Comparison of ENCODE assay signal across 1 cellular context in genomic region chr20:32681175-32682084, GRCh38.
TF ChIP-seq lines count a peak whose summit lies in the region.

No MANE protein-coding gene starts in this region.

TF ChIP-seq in HepG2, 621 proteins besides CTCF, POLR2A, EP300 and RAD21 (continued from another document and continues in another):
- TF ChIP-seq, protein P1, sequence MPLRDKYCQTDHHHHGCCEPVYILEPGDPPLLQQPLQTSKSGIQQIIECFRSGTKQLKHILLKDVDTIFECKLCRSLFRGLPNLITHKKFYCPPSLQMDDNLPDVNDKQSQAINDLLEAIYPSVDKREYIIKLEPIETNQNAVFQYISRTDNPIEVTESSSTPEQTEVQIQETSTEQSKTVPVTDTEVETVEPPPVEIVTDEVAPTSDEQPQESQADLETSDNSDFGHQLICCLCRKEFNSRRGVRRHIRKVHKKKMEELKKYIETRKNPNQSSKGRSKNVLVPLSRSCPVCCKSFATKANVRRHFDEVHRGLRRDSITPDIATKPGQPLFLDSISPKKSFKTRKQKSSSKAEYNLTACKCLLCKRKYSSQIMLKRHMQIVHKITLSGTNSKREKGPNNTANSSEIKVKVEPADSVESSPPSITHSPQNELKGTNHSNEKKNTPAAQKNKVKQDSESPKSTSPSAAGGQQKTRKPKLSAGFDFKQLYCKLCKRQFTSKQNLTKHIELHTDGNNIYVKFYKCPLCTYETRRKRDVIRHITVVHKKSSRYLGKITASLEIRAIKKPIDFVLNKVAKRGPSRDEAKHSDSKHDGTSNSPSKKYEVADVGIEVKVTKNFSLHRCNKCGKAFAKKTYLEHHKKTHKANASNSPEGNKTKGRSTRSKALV (CRISPR knock-in tag; IDR thresholded peaks at IDR 0.05), result no peak
- TF ChIP-seq ZNF382 (CRISPR knock-in tag; IDR thresholded peaks at IDR 0.05; ENCODE audit: borderline replicate concordance) (no peak), REL (CRISPR knock-in tag; conservative IDR thresholded peaks at IDR 0.05) (no peak), NCOR1 (IDR thresholded peaks at IDR 0.05; ENCODE audit: borderline replicate concordance, low read length) (no peak), MZF1 (CRISPR knock-in tag; IDR thresholded peaks at IDR 0.05; ENCODE audit: borderline replicate concordance) (no peak), CHCHD3 (CRISPR knock-in tag; IDR thresholded peaks at IDR 0.05) (0 out of 2 replicates have a peak, but pooled peaks have one; percentile 28), ZNF792 (CRISPR knock-in tag; IDR thresholded peaks at IDR 0.05) (peak; percentile 41; the same call in 1 of the 2 replicates), ZFP36L2 (CRISPR knock-in tag; IDR thresholded peaks at IDR 0.05) (no peak), ELF1 (CRISPR knock-in tag; IDR thresholded peaks at IDR 0.05) (no peak; the same call in 1 of the 2 replicates), ZNF687 (CRISPR knock-in tag; IDR thresholded peaks at IDR 0.05) (peak; percentile 93), ZNF383 (CRISPR knock-in tag; IDR thresholded peaks at IDR 0.05; ENCODE audit: borderline replicate concordance) (no peak), ZNF674 (CRISPR knock-in tag; IDR thresholded peaks at IDR 0.05; ENCODE audit: low read depth) (no peak), HDAC6 (IDR thresholded peaks at IDR 0.05; ENCODE audit: low read depth, low read length) (no peak), ZNF296 (CRISPR knock-in tag; conservative IDR thresholded peaks at IDR 0.05) (no peak), ZNF30 (CRISPR knock-in tag; IDR thresholded peaks at IDR 0.05) (no peak), LBX2 (CRISPR knock-in tag; IDR thresholded peaks at IDR 0.05; ENCODE audit: borderline replicate concordance) (no peak; the same call in 1 of the 2 replicates), ZNF549 (CRISPR knock-in tag; IDR thresholded peaks at IDR 0.05) (no peak), FOSL2 (CRISPR knock-in tag; IDR thresholded peaks at IDR 0.05) (peak; percentile 67), ZNF761 (CRISPR knock-in tag; conservative IDR thresholded peaks at IDR 0.05) (no peak), PLSCR1 (CRISPR knock-in tag; IDR thresholded peaks at IDR 0.05; ENCODE audit: borderline replicate concordance) (no peak), ZMYM4 (CRISPR knock-in tag; IDR thresholded peaks at IDR 0.05) (no peak), ZNF180 (CRISPR knock-in tag; IDR thresholded peaks at IDR 0.05; ENCODE audit: borderline replicate concordance, low read depth) (no peak), ZNF263 (CRISPR knock-in tag; IDR thresholded peaks at IDR 0.05) (peak; percentile 55; the same call in 1 of the 2 replicates), ZFP82 (CRISPR knock-in tag; IDR thresholded peaks at IDR 0.05; ENCODE audit: borderline replicate concordance) (no peak), ZNF629 (CRISPR knock-in tag; conservative IDR thresholded peaks at IDR 0.05) (no peak), HOXA5 (CRISPR knock-in tag; IDR thresholded peaks at IDR 0.05) (peak; percentile 84), ZBTB38 (CRISPR knock-in tag; IDR thresholded peaks at IDR 0.05) (peak; percentile 50), ZNF660 (CRISPR knock-in tag; IDR thresholded peaks at IDR 0.05; ENCODE audit: borderline replicate concordance, low read depth) (no peak), CBX1 (IDR thresholded peaks at IDR 0.05; ENCODE audit: low read depth) (no peak), NR2F2 (IDR thresholded peaks at IDR 0.05; ENCODE audit: borderline replicate concordance, low read depth) (no peak; the same call in 1 of the 2 replicates), HNF1B (CRISPR knock-in tag; IDR thresholded peaks at IDR 0.05) (0 out of 2 replicates have a peak, but pooled peaks have one; percentile 36), RELA (CRISPR knock-in tag; IDR thresholded peaks at IDR 0.05) (0 out of 2 replicates have a peak, but pooled peaks have one; percentile 52), RFX5 (IDR thresholded peaks at IDR 0.05; ENCODE audit: low read depth, low read length) (no peak), FOXC1 (CRISPR knock-in tag; IDR thresholded peaks at IDR 0.05; ENCODE audit: borderline replicate concordance) (no peak), ZNF253 (CRISPR knock-in tag; IDR thresholded peaks at IDR 0.05; ENCODE audit: borderline replicate concordance) (no peak), MIER2 (CRISPR knock-in tag; IDR thresholded peaks at IDR 0.05) (no peak), RFXANK (CRISPR knock-in tag; IDR thresholded peaks at IDR 0.05) (no peak), ZNF207 (IDR thresholded peaks at IDR 0.05; ENCODE audit: borderline replicate concordance) (no peak), RBM22 (optimal IDR thresholded peaks at IDR 0.05; ENCODE audit: low read length) (no peak), ZNF580 (CRISPR knock-in tag; IDR thresholded peaks at IDR 0.05; ENCODE audit: borderline replicate concordance, low read depth) (no peak), ZSCAN22 (CRISPR knock-in tag; IDR thresholded peaks at IDR 0.05) (no peak), ZNF343 (CRISPR knock-in tag; IDR thresholded peaks at IDR 0.05) (no peak; the same call in 1 of the 2 replicates), TOE1 (CRISPR knock-in tag; IDR thresholded peaks at IDR 0.05) (no peak), DNMT1 (CRISPR knock-in tag; IDR thresholded peaks at IDR 0.05) (no peak), TAF15 (IDR thresholded peaks at IDR 0.05; ENCODE audit: low read depth, low read length, poor library complexity, severe bottlenecking) (no peak)
- TF ChIP-seq, protein P2, sequence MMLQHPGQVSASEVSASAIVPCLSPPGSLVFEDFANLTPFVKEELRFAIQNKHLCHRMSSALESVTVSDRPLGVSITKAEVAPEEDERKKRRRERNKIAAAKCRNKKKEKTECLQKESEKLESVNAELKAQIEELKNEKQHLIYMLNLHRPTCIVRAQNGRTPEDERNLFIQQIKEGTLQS (CRISPR knock-in tag; IDR thresholded peaks at IDR 0.05), result no peak
- TF ChIP-seq, protein P3, sequence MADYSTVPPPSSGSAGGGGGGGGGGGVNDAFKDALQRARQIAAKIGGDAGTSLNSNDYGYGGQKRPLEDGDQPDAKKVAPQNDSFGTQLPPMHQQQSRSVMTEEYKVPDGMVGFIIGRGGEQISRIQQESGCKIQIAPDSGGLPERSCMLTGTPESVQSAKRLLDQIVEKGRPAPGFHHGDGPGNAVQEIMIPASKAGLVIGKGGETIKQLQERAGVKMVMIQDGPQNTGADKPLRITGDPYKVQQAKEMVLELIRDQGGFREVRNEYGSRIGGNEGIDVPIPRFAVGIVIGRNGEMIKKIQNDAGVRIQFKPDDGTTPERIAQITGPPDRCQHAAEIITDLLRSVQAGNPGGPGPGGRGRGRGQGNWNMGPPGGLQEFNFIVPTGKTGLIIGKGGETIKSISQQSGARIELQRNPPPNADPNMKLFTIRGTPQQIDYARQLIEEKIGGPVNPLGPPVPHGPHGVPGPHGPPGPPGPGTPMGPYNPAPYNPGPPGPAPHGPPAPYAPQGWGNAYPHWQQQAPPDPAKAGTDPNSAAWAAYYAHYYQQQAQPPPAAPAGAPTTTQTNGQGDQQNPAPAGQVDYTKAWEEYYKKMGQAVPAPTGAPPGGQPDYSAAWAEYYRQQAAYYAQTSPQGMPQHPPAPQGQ (CRISPR knock-in tag; IDR thresholded peaks at IDR 0.05; ENCODE audit: borderline replicate concordance), result no peak
- TF ChIP-seq, protein P4, sequence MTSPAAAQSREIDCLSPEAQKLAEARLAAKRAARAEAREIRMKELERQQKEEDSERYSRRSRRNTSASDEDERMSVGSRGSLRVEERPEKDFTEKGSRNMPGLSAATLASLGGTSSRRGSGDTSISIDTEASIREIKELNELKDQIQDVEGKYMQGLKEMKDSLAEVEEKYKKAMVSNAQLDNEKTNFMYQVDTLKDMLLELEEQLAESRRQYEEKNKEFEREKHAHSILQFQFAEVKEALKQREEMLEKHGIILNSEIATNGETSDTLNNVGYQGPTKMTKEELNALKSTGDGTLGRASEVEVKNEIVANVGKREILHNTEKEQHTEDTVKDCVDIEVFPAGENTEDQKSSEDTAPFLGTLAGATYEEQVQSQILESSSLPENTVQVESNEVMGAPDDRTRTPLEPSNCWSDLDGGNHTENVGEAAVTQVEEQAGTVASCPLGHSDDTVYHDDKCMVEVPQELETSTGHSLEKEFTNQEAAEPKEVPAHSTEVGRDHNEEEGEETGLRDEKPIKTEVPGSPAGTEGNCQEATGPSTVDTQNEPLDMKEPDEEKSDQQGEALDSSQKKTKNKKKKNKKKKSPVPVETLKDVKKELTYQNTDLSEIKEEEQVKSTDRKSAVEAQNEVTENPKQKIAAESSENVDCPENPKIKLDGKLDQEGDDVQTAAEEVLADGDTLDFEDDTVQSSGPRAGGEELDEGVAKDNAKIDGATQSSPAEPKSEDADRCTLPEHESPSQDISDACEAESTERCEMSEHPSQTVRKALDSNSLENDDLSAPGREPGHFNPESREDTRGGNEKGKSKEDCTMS (CRISPR knock-in tag; conservative IDR thresholded peaks at IDR 0.05), result no peak
- TF ChIP-seq, protein P5, sequence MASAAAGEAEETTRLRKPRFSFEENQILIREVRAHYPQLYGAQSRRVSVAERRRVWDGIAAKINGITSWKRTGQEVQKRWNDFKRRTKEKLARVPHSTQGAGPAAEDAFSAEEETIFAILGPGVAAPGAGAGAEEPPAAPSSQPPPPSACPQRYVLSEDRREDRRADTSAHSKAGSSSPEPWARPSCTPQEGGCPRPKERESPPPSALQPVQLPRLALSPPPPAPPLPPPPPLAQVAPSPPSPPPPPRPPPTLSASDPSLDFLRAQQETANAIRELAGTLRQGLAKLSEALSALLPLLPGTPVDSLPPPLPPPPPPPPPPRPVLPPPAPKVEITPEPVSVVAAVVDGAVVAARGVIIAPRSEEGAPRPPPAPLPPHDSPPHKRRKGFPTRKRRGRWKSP (CRISPR knock-in tag; IDR thresholded peaks at IDR 0.05), result 0 out of 2 replicates have a peak, but pooled peaks have one; percentile 27
- TF ChIP-seq, protein P6, sequence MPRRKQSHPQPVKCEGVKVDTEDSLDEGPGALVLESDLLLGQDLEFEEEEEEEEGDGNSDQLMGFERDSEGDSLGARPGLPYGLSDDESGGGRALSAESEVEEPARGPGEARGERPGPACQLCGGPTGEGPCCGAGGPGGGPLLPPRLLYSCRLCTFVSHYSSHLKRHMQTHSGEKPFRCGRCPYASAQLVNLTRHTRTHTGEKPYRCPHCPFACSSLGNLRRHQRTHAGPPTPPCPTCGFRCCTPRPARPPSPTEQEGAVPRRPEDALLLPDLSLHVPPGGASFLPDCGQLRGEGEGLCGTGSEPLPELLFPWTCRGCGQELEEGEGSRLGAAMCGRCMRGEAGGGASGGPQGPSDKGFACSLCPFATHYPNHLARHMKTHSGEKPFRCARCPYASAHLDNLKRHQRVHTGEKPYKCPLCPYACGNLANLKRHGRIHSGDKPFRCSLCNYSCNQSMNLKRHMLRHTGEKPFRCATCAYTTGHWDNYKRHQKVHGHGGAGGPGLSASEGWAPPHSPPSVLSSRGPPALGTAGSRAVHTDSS (CRISPR knock-in tag; conservative IDR thresholded peaks at IDR 0.05), result no peak
- TF ChIP-seq, protein P7, sequence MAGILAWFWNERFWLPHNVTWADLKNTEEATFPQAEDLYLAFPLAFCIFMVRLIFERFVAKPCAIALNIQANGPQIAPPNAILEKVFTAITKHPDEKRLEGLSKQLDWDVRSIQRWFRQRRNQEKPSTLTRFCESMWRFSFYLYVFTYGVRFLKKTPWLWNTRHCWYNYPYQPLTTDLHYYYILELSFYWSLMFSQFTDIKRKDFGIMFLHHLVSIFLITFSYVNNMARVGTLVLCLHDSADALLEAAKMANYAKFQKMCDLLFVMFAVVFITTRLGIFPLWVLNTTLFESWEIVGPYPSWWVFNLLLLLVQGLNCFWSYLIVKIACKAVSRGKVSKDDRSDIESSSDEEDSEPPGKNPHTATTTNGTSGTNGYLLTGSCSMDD (CRISPR knock-in tag; IDR thresholded peaks at IDR 0.05), result no peak
